In the genomic region with DNA sequence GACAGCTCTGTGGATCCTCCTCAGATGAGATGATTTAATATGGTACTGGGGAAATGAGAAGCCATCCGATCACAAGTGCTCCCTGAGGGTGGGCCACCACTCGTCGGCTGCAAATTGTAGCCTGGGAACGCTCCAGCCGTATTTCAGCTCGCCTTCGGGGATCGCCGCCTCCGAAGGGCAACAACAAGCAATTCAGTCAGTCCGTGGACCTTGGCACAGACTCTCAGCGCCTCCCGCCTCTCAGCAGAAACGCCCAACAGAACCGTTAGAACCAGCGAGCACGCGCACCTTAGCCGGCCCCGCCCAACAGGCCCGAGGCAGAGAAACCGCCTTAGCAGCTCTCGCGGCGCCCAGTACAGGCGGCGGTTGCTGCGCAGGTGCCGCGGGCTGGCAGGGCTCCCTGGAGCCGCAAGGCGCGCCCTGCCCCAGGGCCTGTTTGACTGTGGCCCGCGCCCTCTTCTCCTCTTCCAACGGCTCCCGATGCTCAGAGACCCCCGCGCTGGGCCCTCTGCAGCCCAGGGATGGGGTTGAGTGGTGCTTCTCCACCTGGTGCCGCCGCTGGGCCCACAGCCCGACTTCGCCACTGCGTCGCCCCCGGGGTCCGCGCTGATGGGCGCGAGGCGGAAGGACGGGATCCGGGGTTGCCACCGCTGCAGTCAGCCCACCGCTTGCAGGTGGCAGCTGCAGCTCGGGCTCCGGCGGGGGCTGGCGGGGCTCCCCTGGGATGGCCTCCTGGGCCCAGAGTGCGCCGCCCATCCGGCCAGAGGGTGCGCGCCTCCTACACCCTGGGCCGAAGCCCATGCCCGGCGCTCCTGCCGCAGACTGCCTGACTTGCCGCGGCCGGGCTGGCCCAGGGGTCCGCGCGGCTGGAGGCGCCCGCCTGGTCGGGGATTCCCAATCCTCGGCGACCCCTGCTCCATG, we compare ENCODE assay signal across 8 cellular contexts.
DNase-seq lines count a peak whose midpoint lies in the region; ATAC-seq and TF ChIP-seq lines count a peak whose summit lies in the region.
"Not testable (repeated sequence)": the region's sequence is repeated elsewhere in the genome, so short reads cannot be mapped to it uniquely, and the experiment has no call there.

No MANE protein-coding gene starts in this region.

- ATAC-seq in omental fat pad (ENCODE audit: low FRiP score) = peak; percentile 73
- peak; percentile 90 for ATAC-seq in stimulated activated memory B cell treated with anti-CD40 and anti-IgM and Interleukin-4, amounts not matched to agents 10 μg/mL and 1 μg/mL and 100 μg/mL, for 72 hours

- H3K9ac ChIP-seq in HUES64 (ENCODE audit: low read depth, low read length); mammary epithelial cell (ENCODE audit: insufficient read depth, low read length): not testable (repeated sequence)

- H3K36me3 ChIP-seq in HUES64 (ENCODE audit: insufficient read depth, low read length); mammary epithelial cell (ENCODE audit: insufficient read depth, low read length); iPS DF 6.9 (ENCODE audit: control insufficient read depth, insufficient read depth, low read length): not testable (repeated sequence)

- not testable (repeated sequence) for H4K20me1 ChIP-seq in mammary epithelial cell (ENCODE audit: insufficient read depth, low read length)

- BruUV-seq in Calu3 (replicated peaks; lab: Mats Ljungman, UMichigan); mammary epithelial cell (replicated peaks; lab: Mats Ljungman, UMichigan): not testable (repeated sequence)

- peak overlapping the region; percentile 78 for H3K4me2 ChIP-seq in mammary epithelial cell (ENCODE audit: insufficient read depth, low read depth, low read length)

- 2% methylated on average over 79 of the region's 79 CpGs for WGBS in HUES64
- 12% methylated on average over 13 of the region's 79 CpGs for WGBS in mammary epithelial cell (ENCODE audit: low coverage, missing lambda C conversion rate)
- WGBS in iPS DF 6.9 (ENCODE audit: insufficient coverage, insufficient read length) = no CpG with 5 or more reads among the region's 79 CpGs

- H3K4me1 ChIP-seq in HUES64 (ENCODE audit: insufficient read depth, low read length); mammary epithelial cell (ENCODE audit: insufficient read depth, low read length); iPS DF 6.9 (ENCODE audit: control insufficient read depth, insufficient read depth, low read length): not testable (repeated sequence)

- not testable (repeated sequence) for H3K9me3 ChIP-seq in HUES64 (ENCODE audit: insufficient read depth, low read depth, low read length); mammary epithelial cell (replicated peaks; ENCODE audit: insufficient read depth, low read length); iPS DF 6.9 (ENCODE audit: control insufficient read depth, insufficient read depth, low read length)

- intact Hi-C loops in Calu3 (cut with micrococcal nuclease; ENCODE audit: unreplicated experiment); mammary epithelial cell (cut with micrococcal nuclease): not testable (repeated sequence)

- not testable (repeated sequence) for H3K79me2 ChIP-seq in mammary epithelial cell (ENCODE audit: insufficient read depth, low read length)

- peak overlapping the region; percentile 62 for H2AFZ ChIP-seq in mammary epithelial cell (ENCODE audit: low read depth, low read length)

- not testable (repeated sequence) for H3K27ac Mint-ChIP-seq in Calu3 (ENCODE audit: unreplicated experiment)
- H3K27ac Mint-ChIP-seq in activated CD4-positive, alpha-beta memory T cell treated with anti-CD3 and anti-CD28 coated beads, Interleukin-2, amount 10 ng/mL, durations not matched to agents 7 days and 5 days = peak overlapping the region; percentile 84
- peak overlapping the region; percentile 81 for H3K27ac Mint-ChIP-seq in stimulated activated memory B cell treated with anti-CD40 and anti-IgM and Interleukin-4, amounts not matched to agents 10 μg/mL and 1 μg/mL and 100 μg/mL, for 72 hours

- POLR2A ChIA-PET in activated CD4-positive, alpha-beta memory T cell treated with anti-CD3 and anti-CD28 coated beads, Interleukin-2, amount 10 ng/mL, durations not matched to agents 7 days and 5 days (lab: Charles Lee) = interaction anchor here (0.6 to 1.5 kb wide), 4 partner anchors 11 to 156 kb away, joined by 3 to 4 read pairs (median 3); no protein-coding TSS in a partner anchor

- CTCF ChIA-PET in Calu3 (lab: Charles Lee) = interaction anchor here (0.8 to 1.0 kb wide), 2 partner anchors 11 to 115 kb away, joined by 3 read pairs; no protein-coding TSS in a partner anchor
- CTCF ChIA-PET in activated CD4-positive, alpha-beta memory T cell treated with anti-CD3 and anti-CD28 coated beads, Interleukin-2, amount 10 ng/mL, durations not matched to agents 7 days and 5 days (lab: Charles Lee) = interaction anchor here (0.8 to 3.2 kb wide), 8 partner anchors 11 to 96 kb away, joined by 3 to 12 read pairs (median 4); a partner anchor contains a TSS
- CTCF ChIA-PET in mammary epithelial cell (lab: Charles Lee; ENCODE audit: low non-redundant PET) = not testable (repeated sequence)

- H3K9me3 Mint-ChIP-seq in Calu3 (ENCODE audit: low read depth, unreplicated experiment); activated CD4-positive, alpha-beta memory T cell treated with anti-CD3 and anti-CD28 coated beads, Interleukin-2, amount 10 ng/mL, durations not matched to agents 7 days and 5 days; stimulated activated memory B cell treated with anti-CD40 and anti-IgM and Interleukin-4, amounts not matched to agents 10 μg/mL and 1 μg/mL and 100 μg/mL, for 72 hours: not testable (repeated sequence)

- in situ Hi-C loops in mammary epithelial cell (cut with MboI; ENCODE audit: low sequenced_read_pairs in 2 of 2) = not testable (repeated sequence)

- H3K27me3 ChIP-seq in HUES64 (ENCODE audit: insufficient read depth, low read length) = peaks cover 45% of the 10 kb centered on the region
- not testable (repeated sequence) for H3K27me3 ChIP-seq in mammary epithelial cell (ENCODE audit: insufficient read depth, low read length); iPS DF 6.9 (ENCODE audit: control insufficient read depth, insufficient read depth, low read length)

- H3K4me1 Mint-ChIP-seq in Calu3 (ENCODE audit: low read depth, unreplicated experiment) = not testable (repeated sequence)
- peaks cover 13% of the 10 kb centered on the region for H3K4me1 Mint-ChIP-seq in activated CD4-positive, alpha-beta memory T cell treated with anti-CD3 and anti-CD28 coated beads, Interleukin-2, amount 10 ng/mL, durations not matched to agents 7 days and 5 days
- peaks cover 22% of the 10 kb centered on the region for H3K4me1 Mint-ChIP-seq in stimulated activated memory B cell treated with anti-CD40 and anti-IgM and Interleukin-4, amounts not matched to agents 10 μg/mL and 1 μg/mL and 100 μg/mL, for 72 hours

- dilution Hi-C loops in mammary epithelial cell (cut with HindIII; ENCODE audit: low sequenced_read_pairs) = not testable (repeated sequence)

- not testable (repeated sequence) for H3K36me3 Mint-ChIP-seq in Calu3 (ENCODE audit: insufficient read depth, unreplicated experiment); activated CD4-positive, alpha-beta memory T cell treated with anti-CD3 and anti-CD28 coated beads, Interleukin-2, amount 10 ng/mL, durations not matched to agents 7 days and 5 days (ENCODE audit: low read depth); stimulated activated memory B cell treated with anti-CD40 and anti-IgM and Interleukin-4, amounts not matched to agents 10 μg/mL and 1 μg/mL and 100 μg/mL, for 72 hours

- TF ChIP-seq CTCF in Calu3 (IDR thresholded peaks at IDR 0.05; ENCODE audit: unreplicated experiment); mammary epithelial cell (conservative IDR thresholded peaks at IDR 0.05 in 1 of 2, IDR thresholded peaks at IDR 0.05 in 1 of 2; ENCODE audit: extremely low read depth in 1 of 2, insufficient read depth in 1 of 2, low read depth in 1 of 2, low read length in 2 of 2); omental fat pad (IDR thresholded peaks at IDR 0.05): not testable (repeated sequence)

- peak overlapping the region; percentile 54 for H3K4me3 ChIP-seq in HUES64 (ENCODE audit: low read length)
- H3K4me3 ChIP-seq in mammary epithelial cell (replicated peaks in 1 of 3; ENCODE audit: insufficient read depth in 1 of 3, low read depth in 2 of 3, low read length in 3 of 3) = peak overlapping the region in 2 of 3 experiments; percentile 28 to 30
- peak overlapping the region; percentile 24; the same call in 1 of the 2 replicates for H3K4me3 ChIP-seq in iPS DF 6.9 (ENCODE audit: low read length)

- H3K27me3 Mint-ChIP-seq in Calu3 (ENCODE audit: unreplicated experiment) = peaks cover 37% of the 10 kb centered on the region
- H3K27me3 Mint-ChIP-seq in activated CD4-positive, alpha-beta memory T cell treated with anti-CD3 and anti-CD28 coated beads, Interleukin-2, amount 10 ng/mL, durations not matched to agents 7 days and 5 days = peaks cover 43% of the 10 kb centered on the region
- H3K27me3 Mint-ChIP-seq in stimulated activated memory B cell treated with anti-CD40 and anti-IgM and Interleukin-4, amounts not matched to agents 10 μg/mL and 1 μg/mL and 100 μg/mL, for 72 hours = peaks cover 15% of the 10 kb centered on the region

- H3K27ac ChIP-seq in HUES64 (ENCODE audit: low read depth, low read length); mammary epithelial cell (ENCODE audit: insufficient read depth, low read depth, low read length); iPS DF 6.9 (ENCODE audit: low read length): not testable (repeated sequence)

- peak; percentile 53 for DNase-seq in Calu3
- peak; percentile 25 for DNase-seq in NCI-H524 treated with DMSO at 0.1 percent for 48 hours (lab: John Stamatoyannopoulos, UW)
- peak; percentile 77 for DNase-seq in activated CD4-positive, alpha-beta memory T cell treated with anti-CD3 and anti-CD28 coated beads, Interleukin-2, amount 10 ng/mL, durations not matched to agents 7 days and 5 days
- DNase-seq in mammary epithelial cell = peak; percentile 43
- not testable (repeated sequence) for DNase-seq in iPS DF 6.9 (ENCODE audit: low read depth, low spot score); omental fat pad (ENCODE audit: low spot score)

- H3K4me3 Mint-ChIP-seq in Calu3 (ENCODE audit: low read depth, unreplicated experiment) = peak overlapping the region; percentile 65
- H3K4me3 Mint-ChIP-seq in activated CD4-positive, alpha-beta memory T cell treated with anti-CD3 and anti-CD28 coated beads, Interleukin-2, amount 10 ng/mL, durations not matched to agents 7 days and 5 days = peak overlapping the region; percentile 75
- H3K4me3 Mint-ChIP-seq in stimulated activated memory B cell treated with anti-CD40 and anti-IgM and Interleukin-4, amounts not matched to agents 10 μg/mL and 1 μg/mL and 100 μg/mL, for 72 hours = peak overlapping the region; percentile 81
